Comparison of ENCODE assay signal across 17 cellular contexts in genomic region chr22:35611891-35612576, GRCh38. TPM values are rescaled to one million over a fixed set of nuclear protein-coding genes. Genes with fewer than 3 reads are reported as not detected.
DNase-seq lines count a peak whose midpoint lies in the region; ATAC-seq and TF ChIP-seq lines count a peak whose summit lies in the region.
"Had no signal": no experiment of that assay in that cellular context is flagged by ENCODE, and none has a peak within 500 bp of the region (broad histone marks: within the 10 kb centered on the region; RNA-seq: fewer than 3 reads in every experiment).

No MANE protein-coding gene starts in this region.

- DNase-seq in heart left ventricle (no peak), left ventricle myocardium superior (no peak), PC-9 (peak in 1 of 2 experiments; percentile 92), left ventricle myocardium inferior (no peak), upper lobe of right lung (no peak), DMS53 (lab: John Stamatoyannopoulos, UW) (no peak), HuH-7.5 (ENCODE audit: low spot score) (no peak)
- DNase-seq: activated T-cell treated with anti-CD3 and anti-CD28 coated beads, Interleukin-2, amount 50 U/mL, for 1 hour; C1 segment of cervical spinal cord; effector CD4-positive, alpha-beta T cell; foreskin keratinocyte; islet precursor cell; NCI-H446 treated with DMSO at 0.1 percent for 48 hours; stimulated activated CD4-positive, alpha-beta T cell treated with anti-CD3 and anti-CD28 coated beads, Interleukin-4, amount 100 ng/mL, for 24 hours had no signal

- no peak for TF ChIP-seq CTCF in heart left ventricle (IDR thresholded peaks at IDR 0.05)
- TF ChIP-seq CTCF in PC-9 (conservative IDR thresholded peaks at IDR 0.05), result no peak
- TF ChIP-seq CTCF in left ventricle myocardium inferior (IDR thresholded peaks at IDR 0.05; ENCODE audit: borderline replicate concordance), result no peak
- TF ChIP-seq CTCF in upper lobe of right lung (IDR thresholded peaks at IDR 0.05), result no peak

- BruUV-seq in PC-9 (replicated peaks; lab: Mats Ljungman, UMichigan), result no TSS peak

- H3K4me3 ChIP-seq in heart left ventricle (peak overlapping the region in 11 of 12 donors; percentile 4 to 86 (median 56)), PC-9 (no peak overlapping the region), left ventricle myocardium inferior (peak overlapping the region; percentile 68), upper lobe of right lung (no peak overlapping the region)

- no peaks in the 10 kb centered on the region for H4K20me1 ChIP-seq in PC-9 (ENCODE audit: insufficient read depth)

- no peak for TF ChIP-seq POLR2A in heart left ventricle (IDR thresholded peaks at IDR 0.05)

- H3K36me3 ChIP-seq in heart left ventricle (peaks cover 0 to 44% (median 4%) of the 10 kb centered on the region in 9 donors), PC-9 (ENCODE audit: low read depth) (no peaks in the 10 kb centered on the region), left ventricle myocardium inferior (peaks cover 24% of the 10 kb centered on the region), upper lobe of right lung (no peaks in the 10 kb centered on the region)

- POLR2A ChIA-PET in PC-9 (lab: Charles Lee; ENCODE audit: unreplicated experiment), result interaction anchor here (0.7 kb wide), 1 partner anchor 35 kb away, joined by 5 read pairs; no protein-coding TSS in a partner anchor

- H2AFZ ChIP-seq in PC-9, result no peak overlapping the region

- H3K4me2 ChIP-seq in PC-9, result peak overlapping the region; percentile 41

- H3K79me2 ChIP-seq in PC-9 (ENCODE audit: low read depth), result no peaks in the 10 kb centered on the region

- H3F3A ChIP-seq in PC-9 (ENCODE audit: insufficient read depth, low read depth), result peaks cover 31% of the 10 kb centered on the region

- 37 to 57% (median 50%) methylated on average over 8 of the region's 8 CpGs for WGBS in heart left ventricle, 4 donors

- CTCF ChIA-PET in PC-9 (lab: Charles Lee), result interaction anchor here (0.6 kb wide), 1 partner anchor 30 kb away, joined by 3 read pairs; no protein-coding TSS in a partner anchor

- H3K4me1 ChIP-seq in heart left ventricle, result peaks cover 0 to 53% (median 13%) of the 10 kb centered on the region in 12 donors
- H3K4me1 ChIP-seq in PC-9 (replicated peaks; ENCODE audit: insufficient read depth), result peaks cover 38% of the 10 kb centered on the region
- H3K4me1 ChIP-seq in left ventricle myocardium inferior, result peaks cover 56% of the 10 kb centered on the region
- no peaks in the 10 kb centered on the region for H3K4me1 ChIP-seq in upper lobe of right lung
- H3K4me1 ChIP-seq: foreskin keratinocyte had no signal

- H3K27me3 ChIP-seq in heart left ventricle (no peaks in the 10 kb centered on the region), PC-9 (ENCODE audit: insufficient read depth, low read depth) (no peaks in the 10 kb centered on the region), left ventricle myocardium inferior (ENCODE audit: low read depth) (no peaks in the 10 kb centered on the region), upper lobe of right lung (no peaks in the 10 kb centered on the region)

- H3K9me2 ChIP-seq in PC-9 (ENCODE audit: insufficient read depth), result no peaks in the 10 kb centered on the region

- intact Hi-C loops in heart left ventricle (cut with DNase I) (no loop called here), left ventricle myocardium superior (cut with micrococcal nuclease) (no loop called here), PC-9 (cut with micrococcal nuclease; ENCODE audit: unreplicated experiment) (no loop called here), left ventricle myocardium inferior (cut with micrococcal nuclease) (no loop called here), upper lobe of right lung (cut with DNase I) (no loop called here)

- no peaks in the 10 kb centered on the region for H3K9me3 ChIP-seq in heart left ventricle
- no peaks in the 10 kb centered on the region for H3K9me3 ChIP-seq in PC-9 (ENCODE audit: insufficient read depth, low read depth)
- no peaks in the 10 kb centered on the region for H3K9me3 ChIP-seq in left ventricle myocardium inferior (replicated peaks)
- H3K9me3 ChIP-seq in upper lobe of right lung, result no peaks in the 10 kb centered on the region

- H3K27ac ChIP-seq in heart left ventricle (peak overlapping the region; percentile 43 to 98 (median 90)), PC-9 (peak overlapping the region; percentile 79), left ventricle myocardium inferior (replicated peaks) (peak overlapping the region; percentile 92), upper lobe of right lung (no peak overlapping the region)
- H3K27ac ChIP-seq: foreskin keratinocyte, HL-60 had no signal

- ATAC-seq in heart left ventricle (peak in 1 of 4 donors; percentile 0), left ventricle myocardium superior (no peak), upper lobe of right lung (peak; percentile 30), GM21529 (IDR thresholded peaks at IDR 0.05; ENCODE audit: unreplicated experiment) (no peak)
- ATAC-seq: foreskin keratinocyte had no signal

RNA-seq across cellular contexts. Expression of gene MB, which starts 5.1 kb away (rescaled TPM):
- over 10,000 TPM in 7 of 9 donors, 1,000 to 10,000 TPM in 2; 6,950 to 16,840 (median 13,341) TPM for total RNA-seq in heart left ventricle
- polyA plus RNA-seq in heart left ventricle, result over 10,000 TPM in 1 of 2 donors, 1,000 to 10,000 TPM in 1; 6,181 to 16,360 TPM
- 17,299 TPM for total RNA-seq in left ventricle myocardium superior
- total RNA-seq in PC-9 (2021), result 5.0 and 5.8 TPM in 2 replicates
- 16,708 TPM for total RNA-seq in left ventricle myocardium inferior
- 2.2 TPM for total RNA-seq in upper lobe of right lung
- total RNA-seq: astrocyte, foreskin keratinocyte had no signal
- polyA plus RNA-seq: foreskin keratinocyte had no signal

RNA-seq across cellular contexts. Expression of gene APOL6, which starts 36.2 kb away (rescaled TPM):
- 10 to 100 TPM in 3 of 9 donors, 1 to 10 TPM in 6; 3.3 to 55.8 (median 7.3) TPM for total RNA-seq in heart left ventricle
- 1 to 10 TPM; 2.3 to 2.4 TPM for polyA plus RNA-seq in heart left ventricle
- 5.2 TPM for total RNA-seq in left ventricle myocardium superior
- 16.7 and 18.6 TPM in 2 replicates for total RNA-seq in PC-9 (2021)
- total RNA-seq in left ventricle myocardium inferior, result 4.8 TPM
- 45.6 TPM for total RNA-seq in upper lobe of right lung

Comparison
In these comparisons a context has a peak if more than half of its experiments do, and no peak if none do; other contexts are left out.
1. H3K4me3 ChIP-seq: peak in heart left ventricle (11 of 12) and left ventricle myocardium inferior (single experiment); none in PC-9 (single experiment) and upper lobe of right lung (single experiment).
2. RNA of gene MB, which starts 5.1 kb away (total RNA-seq): 17,299 TPM in left ventricle myocardium superior (single experiment), 16,708 TPM in left ventricle myocardium inferior (single experiment) and 6,950 to 16,840 TPM in heart left ventricle; 5.0 to 5.8 TPM in PC-9 and 2.2 TPM in upper lobe of right lung (single experiment); every median in the first group is over 1,000 times any median in the second.